ENCODE assay signal across 23 cellular contexts in the genomic region with DNA sequence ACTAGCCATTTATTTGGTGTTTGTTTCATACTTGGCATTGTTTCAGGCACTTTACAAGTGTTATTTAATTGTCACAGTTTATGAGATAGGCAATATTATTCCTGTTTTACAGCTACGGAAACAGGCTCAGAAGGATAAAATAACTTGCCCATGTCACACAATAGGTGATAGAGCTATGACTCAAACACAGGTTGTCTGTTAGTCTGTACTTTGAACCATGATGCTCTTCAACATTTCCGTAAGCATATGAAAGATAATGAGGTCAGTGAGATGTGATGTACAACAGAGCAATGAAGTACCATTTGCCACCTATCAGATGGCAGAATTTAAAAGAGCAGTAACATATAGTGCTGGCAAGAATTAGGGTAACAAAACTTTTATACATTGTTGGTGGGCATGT.
"Had no signal": no experiment of that assay in that cellular context is flagged by ENCODE, and none has a peak within 500 bp of the region (broad histone marks: within the 10 kb centered on the region; RNA-seq: fewer than 3 reads in every experiment).

No MANE protein-coding gene starts in this region.

- H3K9me3 ChIP-seq: left lung, upper lobe of right lung had no signal

- H3K4me1 ChIP-seq: foreskin keratinocyte, heart left ventricle, left lung, spleen, suprapubic skin, upper lobe of right lung had no signal

- H3K4me3 ChIP-seq: dorsolateral prefrontal cortex, heart left ventricle, left lung, lung, spleen, suprapubic skin, tibial artery, upper lobe of right lung had no signal

- H3K36me3 ChIP-seq: heart left ventricle, left lung, spleen, suprapubic skin, upper lobe of right lung, WERI-Rb-1 had no signal

- DNase-seq: activated CD4-positive, alpha-beta T cell treated with anti-CD3 and anti-CD28 coated beads for 48 hours; activated CD4-positive, alpha-beta T cell treated with anti-CD3 and anti-CD28 coated beads, Interleukin-2, amount 50 U/mL, for 48 hours; activated CD8-positive, alpha-beta memory T cell treated with anti-CD3 and anti-CD28 coated beads for 24 hours; activated effector memory CD4-positive, alpha-beta T cell treated with Interleukin-2 at 50 U/mL for 16 hours; activated naive CD4-positive, alpha-beta T cell treated with anti-CD3 and anti-CD28 coated beads, Interleukin-2, amount 10 ng/mL, durations not matched to agents 7 days and 5 days; dorsolateral prefrontal cortex; effector memory CD8-positive, alpha-beta T cell; foreskin keratinocyte; heart left ventricle; kidney glomerular epithelial cell; left lung; mesendoderm; posterior cingulate gyrus; right cardiac atrium; spleen; stimulated activated naive CD4-positive, alpha-beta T cell; T-helper 9 cell; tibial artery; upper lobe of right lung; WERI-Rb-1 had no signal

- ATAC-seq: activated CD4-positive, CD25-positive, alpha-beta regulatory T cell treated with anti-CD3 and anti-CD28 coated beads, Interleukin-2, amount 50 U/mL, for 24 hours; effector memory CD8-positive, alpha-beta T cell; foreskin keratinocyte; heart left ventricle; left lung; right cardiac atrium; upper lobe of right lung had no signal

- H3K27ac ChIP-seq: dorsolateral prefrontal cortex, foreskin keratinocyte, heart left ventricle, left lung, spleen, suprapubic skin, tibial artery, upper lobe of right lung, WERI-Rb-1 had no signal
